Comparison of ENCODE assay signal across 18 cellular contexts in genomic region chr2:127118467-127118866, GRCh38.
"Had no signal": no experiment of that assay in that cellular context is flagged by ENCODE, and none has a peak within 500 bp of the region (broad histone marks: within the 10 kb centered on the region; RNA-seq: fewer than 3 reads in every experiment).

No MANE protein-coding gene starts in this region.

- H3K9me3 ChIP-seq: testis, upper lobe of right lung had no signal

- H3K79me2 ChIP-seq: parathyroid adenoma had no signal

- H3K27me3 ChIP-seq: testis, upper lobe of right lung had no signal

- H3K27ac ChIP-seq: epithelial cell of prostate, parathyroid adenoma, testis, upper lobe of right lung had no signal

- H3K4me3 ChIP-seq: smooth muscle cell, testis, upper lobe of right lung had no signal

- H3K9ac ChIP-seq: parathyroid adenoma had no signal

- H3K9me3 Mint-ChIP-seq: activated naive CD8-positive, alpha-beta T cell treated with anti-CD3 and anti-CD28 coated beads, Interleukin-2, amount 10 ng/mL, durations not matched to agents 7 days and 5 days; activated T-cell treated with anti-CD3 and anti-CD28 coated beads, Interleukin-2, amount 50 U/mL, for 4 hours; immature natural killer cell had no signal

- H3K4me3 Mint-ChIP-seq: activated naive CD8-positive, alpha-beta T cell treated with anti-CD3 and anti-CD28 coated beads, Interleukin-2, amount 10 ng/mL, durations not matched to agents 7 days and 5 days; activated T-cell treated with anti-CD3 and anti-CD28 coated beads, Interleukin-2, amount 50 U/mL, for 4 hours; immature natural killer cell; stimulated activated memory B cell treated with anti-CD40 and anti-IgM and Interleukin-4, amounts not matched to agents 10 μg/mL and 1 μg/mL and 100 μg/mL, for 72 hours; T-helper 17 cell had no signal

- DNase-seq: activated CD4-positive, alpha-beta T cell treated with anti-CD3 and anti-CD28 coated beads, Interleukin-2, amount 50 U/mL, for 1 hour; activated gamma-delta T cell treated with Interleukin-2 at 50 U/mL for 16 hours; activated naive CD8-positive, alpha-beta T cell treated with anti-CD3 and anti-CD28 coated beads, Interleukin-2, amount 10 ng/mL, durations not matched to agents 7 days and 5 days; activated T-cell treated with anti-CD3 and anti-CD28 coated beads, Interleukin-2, amount 50 U/mL, for 4 hours; cortex of kidney; effector memory CD4-positive, alpha-beta T cell; immature natural killer cell; mesendoderm; right cardiac atrium; SHP77 treated with DMSO at 0.1 percent for 48 hours; T-helper 17 cell; testis; upper lobe of right lung had no signal

- H3K36me3 Mint-ChIP-seq: activated naive CD8-positive, alpha-beta T cell treated with anti-CD3 and anti-CD28 coated beads, Interleukin-2, amount 10 ng/mL, durations not matched to agents 7 days and 5 days; immature natural killer cell; stimulated activated memory B cell treated with anti-CD40 and anti-IgM and Interleukin-4, amounts not matched to agents 10 μg/mL and 1 μg/mL and 100 μg/mL, for 72 hours had no signal

- H2AFZ ChIP-seq: parathyroid adenoma had no signal

- H3K27ac Mint-ChIP-seq: activated naive CD8-positive, alpha-beta T cell treated with anti-CD3 and anti-CD28 coated beads, Interleukin-2, amount 10 ng/mL, durations not matched to agents 7 days and 5 days; immature natural killer cell; stimulated activated memory B cell treated with anti-CD40 and anti-IgM and Interleukin-4, amounts not matched to agents 10 μg/mL and 1 μg/mL and 100 μg/mL, for 72 hours; T-helper 17 cell had no signal

- H3K4me1 ChIP-seq: parathyroid adenoma, testis, upper lobe of right lung had no signal

- H3K27me3 Mint-ChIP-seq: stimulated activated memory B cell treated with anti-CD40 and anti-IgM and Interleukin-4, amounts not matched to agents 10 μg/mL and 1 μg/mL and 100 μg/mL, for 72 hours had no signal

- H3K36me3 ChIP-seq: upper lobe of right lung had no signal

- H3K4me2 ChIP-seq: smooth muscle cell had no signal

- ATAC-seq: activated T-cell treated with anti-CD3 and anti-CD28 coated beads, Interleukin-2, amount 50 U/mL, for 4 hours; left lobe of liver; right cardiac atrium; stimulated activated memory B cell treated with anti-CD40 and anti-IgM and Interleukin-4, amounts not matched to agents 10 μg/mL and 1 μg/mL and 100 μg/mL, for 72 hours; T-helper 17 cell; upper lobe of right lung had no signal

- H3K4me1 Mint-ChIP-seq: activated naive CD8-positive, alpha-beta T cell treated with anti-CD3 and anti-CD28 coated beads, Interleukin-2, amount 10 ng/mL, durations not matched to agents 7 days and 5 days; immature natural killer cell; T-helper 17 cell had no signal
